In genomic region chr11:119100960-119101349, GRCh38 we compare ENCODE assay signal across 8 cellular contexts. TPM values are rescaled to one million over a fixed set of nuclear protein-coding genes. Genes with fewer than 3 reads are reported as not detected.
A peak's percentile ranks its signal among the peaks of the same experiment; 100 is the strongest.
DNase-seq lines count a peak whose midpoint lies in the region; ATAC-seq and TF ChIP-seq lines count a peak whose summit lies in the region.

No MANE protein-coding gene starts in this region.

- peak overlapping the region; percentile 91 for H3K4me2 ChIP-seq in H9 (ENCODE audit: insufficient read depth, insufficient read length, low read length)

- peak overlapping the region; percentile 85 to 91 for H3K4me3 Mint-ChIP-seq in H9
- peak overlapping the region; percentile 93 for H3K4me3 Mint-ChIP-seq in T-helper 17 cell

- H3T11ph ChIP-seq in H9 (ENCODE audit: low read length), result no peak overlapping the region

- H3K4me1 ChIP-seq in H9 (ENCODE audit: insufficient read depth, low read length), result no peaks in the 10 kb centered on the region
- H3K4me1 ChIP-seq in gastroesophageal sphincter, result peaks cover 3 to 36% (median 20%) of the 10 kb centered on the region in 3 donors
- H3K4me1 ChIP-seq in skeletal muscle tissue (ENCODE audit: control insufficient read depth in 3 of 3, insufficient read depth in 3 of 3, low read length in 3 of 3), result peaks cover 25 to 38% (median 26%) of the 10 kb centered on the region in 3 donors

- no peak overlapping the region for H3K27ac ChIP-seq in H9 (ENCODE audit: insufficient read length, low read depth, low read length)
- peak overlapping the region in 3 of 4 donors; percentile 93 to 96 (median 94) for H3K27ac ChIP-seq in gastroesophageal sphincter
- H3K27ac ChIP-seq in skeletal muscle tissue (ENCODE audit: low read depth, low read length), result peak overlapping the region; percentile 93

- no peak overlapping the region for H3K18ac ChIP-seq in H9 (ENCODE audit: insufficient read length, low read depth, low read length)

- H2AFZ ChIP-seq in H9 (ENCODE audit: low read length), result no peak overlapping the region

- H3K9me3 ChIP-seq in H9 (ENCODE audit: control insufficient read depth, low read depth, low read length) (no peaks in the 10 kb centered on the region), T-helper 17 cell (ENCODE audit: control insufficient read depth, low read length, poor library complexity, severe bottlenecking) (no peaks in the 10 kb centered on the region), gastroesophageal sphincter (no peaks in the 10 kb centered on the region), skeletal muscle tissue (ENCODE audit: control insufficient read depth in 3 of 3, low read length in 3 of 3) (no peaks in the 10 kb centered on the region)

- H2AK5ac ChIP-seq in H9 (ENCODE audit: insufficient read length, low read length), result no peak overlapping the region

- H3K9me3 Mint-ChIP-seq in H9, result no peaks in the 10 kb centered on the region; a peak in 1 of 5 replicates

- H4K8ac ChIP-seq in H9 (replicated peaks; ENCODE audit: insufficient read length, low read depth, low read length), result no peak overlapping the region

- H3K23me2 ChIP-seq in H9 (ENCODE audit: insufficient read length, low read depth, low read length, poor library complexity, severe bottlenecking), result peaks cover 16% of the 10 kb centered on the region

- no peak for DNase-seq in H9
- no peak for DNase-seq in T-helper 17 cell
- no peak for DNase-seq in SIG-M5 treated with dmso at 0.1 percent for 504 hours (lab: John Stamatoyannopoulos, UW; ENCODE audit: unreplicated experiment)
- no peak for DNase-seq in NCI-H2227 (lab: John Stamatoyannopoulos, UW; ENCODE audit: unreplicated experiment)
- no peak for DNase-seq in COLO668 (lab: John Stamatoyannopoulos, UW; ENCODE audit: unreplicated experiment)

- TF ChIP-seq EP300 in gastroesophageal sphincter (IDR thresholded peaks at IDR 0.05), result no peak

- H2BK15ac ChIP-seq in H9 (ENCODE audit: low read depth, low read length), result no peak overlapping the region

- H4K91ac ChIP-seq in H9 (ENCODE audit: insufficient read length, low read depth, low read length), result no peak overlapping the region

- peak overlapping the region; percentile 65 for H3K9ac ChIP-seq in H9 (ENCODE audit: extremely low read depth, insufficient read length, low read length)
- H3K9ac ChIP-seq in skeletal muscle tissue (ENCODE audit: low read depth in 1 of 3, low read length in 3 of 3), result peak overlapping the region; percentile 92 to 94 (median 93)

- no peaks in the 10 kb centered on the region for H4K20me1 ChIP-seq in H9 (ENCODE audit: control insufficient read depth, insufficient read depth, insufficient read length)

- no peak overlapping the region for H2BK12ac ChIP-seq in H9 (ENCODE audit: insufficient read length, low read depth, low read length)

- H3K14ac ChIP-seq in H9 (ENCODE audit: insufficient read depth, low read length), result no peak overlapping the region

- H3K4me1 Mint-ChIP-seq in H9, result peaks cover 23 to 27% of the 10 kb centered on the region in 2 experiments
- peaks cover 28% of the 10 kb centered on the region for H3K4me1 Mint-ChIP-seq in T-helper 17 cell

- no peak overlapping the region for H3K56ac ChIP-seq in H9 (ENCODE audit: insufficient read length, low read depth, low read length)

- H2BK5ac ChIP-seq in H9 (ENCODE audit: insufficient read length, low read length), result no peak overlapping the region

- H2BK20ac ChIP-seq in H9 (ENCODE audit: low read depth, low read length, poor library complexity, severe bottlenecking), result no peak overlapping the region

- peaks cover 21 to 31% (median 28%) of the 10 kb centered on the region in 3 experiments; a peak in 6 of 7 replicates for H3K36me3 Mint-ChIP-seq in H9 (ENCODE audit: insufficient read depth in 1 of 3, low read depth in 3 of 3)
- H3K36me3 Mint-ChIP-seq in T-helper 17 cell (ENCODE audit: low read depth), result peaks cover 4% of the 10 kb centered on the region

- TF ChIP-seq CTCF in H9 (conservative IDR thresholded peaks at IDR 0.05) (no peak), gastroesophageal sphincter (IDR thresholded peaks at IDR 0.05) (no peak)

- no peak for TF ChIP-seq POLR2A in gastroesophageal sphincter (IDR thresholded peaks at IDR 0.05)

- ATAC-seq in T-helper 17 cell (no peak), gastroesophageal sphincter (no peak), HG03025 (IDR thresholded peaks at IDR 0.05; ENCODE audit: low FRiP score, unreplicated experiment) (no peak)

- H3K36me3 ChIP-seq in gastroesophageal sphincter (peaks cover 0 to 28% of the 10 kb centered on the region in 2 donors), skeletal muscle tissue (ENCODE audit: control insufficient read depth in 3 of 3, insufficient read depth in 3 of 3, low read length in 3 of 3) (peaks cover 16 to 25% (median 21%) of the 10 kb centered on the region in 3 donors)

- H2BK120ac ChIP-seq in H9 (ENCODE audit: low read depth, low read length, poor library complexity, severe bottlenecking), result no peak overlapping the region

- WGBS in H9 (ENCODE audit: extremely low coverage, insufficient read length, low lambda C conversion rate), result no CpG with 5 or more reads among the region's 7 CpGs
- WGBS in gastroesophageal sphincter (ENCODE audit: low coverage in 1 of 2), 2 donors, result 6 to 10% methylated on average over 4 to 6 of the region's 7 CpGs

- H3K23ac ChIP-seq in H9 (ENCODE audit: insufficient read length, low read depth, low read length), result no peak overlapping the region

- no peak overlapping the region for H3K4ac ChIP-seq in H9 (ENCODE audit: low read depth, low read length)

- no peaks in the 10 kb centered on the region for H3K79me1 ChIP-seq in H9 (ENCODE audit: insufficient read depth, low read depth, low read length, poor library complexity, severe bottlenecking)

- no peaks in the 10 kb centered on the region; the same call in 1 of the 2 replicates for H3K79me2 ChIP-seq in H9 (ENCODE audit: insufficient read depth, low read length)

- H3K27me3 Mint-ChIP-seq in H9 (ENCODE audit: low read depth), result peaks cover 3% of the 10 kb centered on the region; the same call in 1 of the 2 replicates
- no peaks in the 10 kb centered on the region for H3K27me3 Mint-ChIP-seq in T-helper 17 cell

- H3K4me3 ChIP-seq in gastroesophageal sphincter (peak overlapping the region; percentile 74 to 86), skeletal muscle tissue (ENCODE audit: low read length in 3 of 3) (peak overlapping the region; percentile 88 to 90 (median 90))

- H4K5ac ChIP-seq in H9 (ENCODE audit: insufficient read length, low read depth, low read length), result no peak overlapping the region

- no peaks in the 10 kb centered on the region for H3K27me3 ChIP-seq in H9 (ENCODE audit: insufficient read depth, low read length)
- H3K27me3 ChIP-seq in gastroesophageal sphincter, result no peaks in the 10 kb centered on the region
- H3K27me3 ChIP-seq in skeletal muscle tissue (ENCODE audit: control insufficient read depth in 3 of 3, insufficient read depth in 3 of 3, low read length in 3 of 3), result no peaks in the 10 kb centered on the region

- H3K27ac Mint-ChIP-seq in H9, result peak overlapping the region; percentile 99 to 100 (median 100); a peak in 6 of 7 replicates
- H3K27ac Mint-ChIP-seq in T-helper 17 cell, result peak overlapping the region; percentile 97

RNA-seq across cellular contexts. Expression of gene DPAGT1, which starts 0.7 kb away (rescaled TPM):
- total RNA-seq in H9 (2021) (43.6 and 44.5 TPM in 2 replicates), T-helper 17 cell (10 to 100 TPM; 18.9 to 20.5 TPM), gastroesophageal sphincter (10 to 100 TPM; 10.7 to 28.1 (median 21.4) TPM), skeletal muscle tissue (8.4 TPM)

RNA-seq across cellular contexts. Expression of gene C2CD2L, which starts 6.2 kb away (rescaled TPM):
- total RNA-seq in H9 (2021) (5.5 and 5.6 TPM in 2 replicates), T-helper 17 cell (10 to 100 TPM; 20.9 to 24.6 TPM), gastroesophageal sphincter (10 to 100 TPM in 1 of 4 donors, 1 to 10 TPM in 3; 3.4 to 13.3 (median 8.3) TPM), skeletal muscle tissue (2.1 TPM)

RNA-seq across cellular contexts. Expression of gene HMBS, which starts 16.3 kb away (rescaled TPM):
- total RNA-seq in H9 (2021), result 57.2 and 57.7 TPM in 2 replicates
- 1 to 10 TPM; 8.7 to 9.1 TPM for total RNA-seq in T-helper 17 cell
- 10 to 100 TPM in 2 of 4 donors, 1 to 10 TPM in 2; 1.2 to 27.1 (median 9.8) TPM for total RNA-seq in gastroesophageal sphincter
- total RNA-seq in skeletal muscle tissue, result 6.8 TPM

RNA-seq across cellular contexts. Expression of gene HINFP, which starts 20.4 kb away (rescaled TPM):
- 42.1 and 42.4 TPM in 2 replicates for total RNA-seq in H9 (2021)
- total RNA-seq in T-helper 17 cell, result 10 to 100 TPM; 22.3 to 26.1 TPM
- total RNA-seq in gastroesophageal sphincter, result 10 to 100 TPM; 19.0 to 30.2 (median 23.3) TPM
- 18.3 TPM for total RNA-seq in skeletal muscle tissue

RNA-seq across cellular contexts. Expression of gene VPS11, which starts 33.3 kb away (rescaled TPM):
- total RNA-seq in H9 (2021) (17.5 and 18.6 TPM in 2 replicates), T-helper 17 cell (10 to 100 TPM; 58.3 to 68.0 TPM), gastroesophageal sphincter (10 to 100 TPM; 23.9 to 45.6 (median 35.8) TPM), skeletal muscle tissue (21.4 TPM)
